In genomic region chr16:56532714-56533113, GRCh38 we compare ENCODE assay signal across 24 cellular contexts. TPM values are rescaled to one million over a fixed set of nuclear protein-coding genes. Genes with fewer than 3 reads are reported as not detected.
DNase-seq lines count a peak whose midpoint lies in the region; ATAC-seq and TF ChIP-seq lines count a peak whose summit lies in the region.
"Had no signal": no experiment of that assay in that cellular context is flagged by ENCODE, and none has a peak within 500 bp of the region (broad histone marks: within the 10 kb centered on the region; RNA-seq: fewer than 3 reads in every experiment).

No MANE protein-coding gene starts in this region.

- H3K4me3 ChIP-seq in A673 (ENCODE audit: low read depth, low read length, poor library complexity, severe bottlenecking), result no peak overlapping the region
- no peak overlapping the region for H3K4me3 ChIP-seq in HCT116 (replicated peaks in 1 of 2; ENCODE audit: low read depth in 1 of 2, low read length in 2 of 2)
- no peak overlapping the region for H3K4me3 ChIP-seq in PC-9
- H3K4me3 ChIP-seq in transverse colon, result no peak overlapping the region
- no peak overlapping the region for H3K4me3 ChIP-seq in dorsolateral prefrontal cortex
- H3K4me3 ChIP-seq: hepatocyte, vagina had no signal

- H3K9me2 ChIP-seq in HCT116 (ENCODE audit: insufficient read depth) (no peaks in the 10 kb centered on the region), PC-9 (ENCODE audit: insufficient read depth) (no peaks in the 10 kb centered on the region)

- peak overlapping the region; percentile 91 for H2AFZ ChIP-seq in HCT116 (ENCODE audit: low read depth, low read length, poor library complexity, severe bottlenecking)
- no peak overlapping the region for H2AFZ ChIP-seq in PC-9
- H2AFZ ChIP-seq: hepatocyte had no signal

- H3K4me1 ChIP-seq in A673 (ENCODE audit: insufficient read depth, low read length, poor library complexity, severe bottlenecking) (peaks cover 2% of the 10 kb centered on the region), HCT116 (ENCODE audit: control insufficient read depth in 1 of 2, insufficient read depth in 2 of 2, low read length in 2 of 2) (peaks cover 5 to 19% of the 10 kb centered on the region in 2 experiments; a peak in 3 of 4 replicates), PC-9 (replicated peaks; ENCODE audit: insufficient read depth) (no peaks in the 10 kb centered on the region), transverse colon (no peaks in the 10 kb centered on the region)
- H3K4me1 ChIP-seq: vagina had no signal

- peak; percentile 25; the same call in 1 of the 2 replicates for TF ChIP-seq RAD21 in HCT116 (IDR thresholded peaks at IDR 0.05; ENCODE audit: low read depth)

- RAD21 ChIA-PET in HCT116 (lab: Charles Lee; ENCODE audit: low non-redundant PET in 1 of 2, low total read pairs in 2 of 2, uncharacterized antibody in 2 of 2, unreplicated experiment in 2 of 2), result no interaction called here

- intact Hi-C loops in A673 (cut with micrococcal nuclease; ENCODE audit: unreplicated experiment), result no loop called here
- intact Hi-C loops in HCT116 (cut with micrococcal nuclease), result no loop called here
- intact Hi-C loops in PC-9 (cut with micrococcal nuclease; ENCODE audit: unreplicated experiment), result no loop called here
- intact Hi-C loops in transverse colon (cut with DNase I; ENCODE audit: low total_unique reads), result no loop called here
- intact Hi-C loops in dorsolateral prefrontal cortex (cut with DNase I), result no loop called here
- intact Hi-C loops in left ventricle myocardium superior (cut with micrococcal nuclease), result no loop called here

- H3K27ac ChIP-seq in A673 (ENCODE audit: low read depth, low read length, poor library complexity, severe bottlenecking) (no peak overlapping the region), HCT116 (ENCODE audit: low read depth, low read length) (no peak overlapping the region), PC-9 (no peak overlapping the region), transverse colon (no peak overlapping the region), dorsolateral prefrontal cortex (no peak overlapping the region)
- H3K27ac ChIP-seq: epithelial cell of prostate, hepatocyte, vagina had no signal

- no peak for TF ChIP-seq EP300 in transverse colon (IDR thresholded peaks at IDR 0.05; ENCODE audit: low read depth)

- H4K20me1 ChIP-seq in HCT116 (ENCODE audit: insufficient read depth), result no peaks in the 10 kb centered on the region
- H4K20me1 ChIP-seq in PC-9 (ENCODE audit: insufficient read depth), result no peaks in the 10 kb centered on the region

- H3F3A ChIP-seq in PC-9 (ENCODE audit: insufficient read depth, low read depth), result peaks cover 7% of the 10 kb centered on the region; the same call in 1 of the 2 replicates

- CTCF ChIA-PET in A673 (lab: Charles Lee), result no interaction called here
- CTCF ChIA-PET in HCT116 (lab: Charles Lee), result interaction anchor here (0.8 to 1.5 kb wide), 3 partner anchors 14 to 48 kb away, joined by 3 to 4 read pairs (median 3); no protein-coding TSS in a partner anchor
- CTCF ChIA-PET in PC-9 (lab: Charles Lee), result interaction anchor here (0.6 kb wide), 1 partner anchor 17 kb away, joined by 3 read pairs; no protein-coding TSS in a partner anchor

- POLR2A ChIA-PET in A673 (lab: Charles Lee; ENCODE audit: low non-redundant PET), result interaction anchor here (0.6 kb wide), 1 partner anchor 14 kb away, joined by 3 read pairs; no protein-coding TSS in a partner anchor
- POLR2A ChIA-PET in HCT116 (lab: Charles Lee), result no interaction called here
- POLR2A ChIA-PET in PC-9 (lab: Charles Lee; ENCODE audit: unreplicated experiment), result interaction anchor here (0.6 kb wide), 1 partner anchor 197 kb away, joined by 3 read pairs; no protein-coding TSS in a partner anchor

- H3K4me2 ChIP-seq in HCT116 (ENCODE audit: low read length) (peak overlapping the region; percentile 32; the same call in 1 of the 2 replicates), PC-9 (no peak overlapping the region)
- H3K4me2 ChIP-seq: hepatocyte had no signal

- 67% methylated on average over 4 of the region's 4 CpGs; no CpG with 5 or more reads in 1 of the 2 donors for WGBS in transverse colon (ENCODE audit: low coverage in 1 of 2), 2 donors

- no peak for DNase-seq in A673 (ENCODE audit: low spot score)
- peak; percentile 26 for DNase-seq in HCT116 (ENCODE audit: low read depth, low spot score)
- DNase-seq in PC-9, result no peak
- DNase-seq in transverse colon, result no peak
- DNase-seq in dorsolateral prefrontal cortex, result no peak
- DNase-seq in left ventricle myocardium superior, result no peak
- DNase-seq: activated CD4-positive, alpha-beta T cell treated with anti-CD3 and anti-CD28 coated beads for 4 hours; activated naive CD4-positive, alpha-beta T cell treated with anti-CD3 and anti-CD28 coated beads, Interleukin-2, amount 10 ng/mL, durations not matched to agents 7 days and 5 days; aorta; NCI-H1417; NCI-H2171; nucleus accumbens; small intestine; stimulated activated CD4-positive, alpha-beta T cell treated with anti-CD3 and anti-CD28 coated beads, Interleukin-2, amount 100 ng/mL, for 24 hours had no signal

- H3K27me3 ChIP-seq in A673 (replicated peaks; ENCODE audit: insufficient read depth, low read depth, low read length, poor library complexity), result no peaks in the 10 kb centered on the region
- H3K27me3 ChIP-seq in HCT116 (ENCODE audit: insufficient read depth, low read length), result no peaks in the 10 kb centered on the region; the same call in 1 of the 2 replicates
- H3K27me3 ChIP-seq in PC-9 (ENCODE audit: insufficient read depth, low read depth), result no peaks in the 10 kb centered on the region
- H3K27me3 ChIP-seq in transverse colon, result no peaks in the 10 kb centered on the region
- no peaks in the 10 kb centered on the region for H3K27me3 ChIP-seq in dorsolateral prefrontal cortex
- H3K27me3 ChIP-seq: vagina had no signal

- no peak for TF ChIP-seq POLR2A in HCT116 (IDR thresholded peaks at IDR 0.05; ENCODE audit: borderline replicate concordance, extremely low read depth, insufficient read depth, insufficient read length)
- TF ChIP-seq POLR2A in transverse colon (IDR thresholded peaks at IDR 0.05), result no peak

- H3K9ac ChIP-seq in HCT116 (ENCODE audit: low read length), result no peak overlapping the region

- BruUV-seq in A673 (replicated peaks; lab: Mats Ljungman, UMichigan) (no TSS peak), HCT116 (replicated peaks; lab: Mats Ljungman, UMichigan) (no TSS peak), PC-9 (replicated peaks; lab: Mats Ljungman, UMichigan) (no TSS peak)

- peak; percentile 26; the same call in 1 of the 2 replicates for TF ChIP-seq CTCF in A673 (conservative IDR thresholded peaks at IDR 0.05; ENCODE audit: low read depth, low read length)
- peak; percentile 11 to 53 (median 50); a peak in 4 of 6 replicates for TF ChIP-seq CTCF in HCT116 (IDR thresholded peaks at IDR 0.05 in 2 of 3, conservative IDR thresholded peaks at IDR 0.05 in 1 of 3; ENCODE audit: borderline replicate concordance in 1 of 3, insufficient read depth in 1 of 3, low read depth in 2 of 3, low read length in 2 of 3)
- 0 out of 2 replicates have a peak, but pooled peaks have one; percentile 22 for TF ChIP-seq CTCF in PC-9 (conservative IDR thresholded peaks at IDR 0.05)
- TF ChIP-seq CTCF in transverse colon (IDR thresholded peaks at IDR 0.05), result no peak
- no peak for TF ChIP-seq CTCF in dorsolateral prefrontal cortex (IDR thresholded peaks at IDR 0.05 in 54 of 56, conservative IDR thresholded peaks at IDR 0.05 in 2 of 56; ENCODE audit: low read depth in 1 of 56, partially characterized antibody in 56 of 56)

- H3K79me2 ChIP-seq in HCT116 (ENCODE audit: insufficient read depth, low read length) (no peaks in the 10 kb centered on the region), PC-9 (ENCODE audit: low read depth) (no peaks in the 10 kb centered on the region)
- H3K79me2 ChIP-seq: hepatocyte had no signal

- in situ Hi-C loops in transverse colon (cut with MboI; ENCODE audit: low pct_ligation_motif_present in 1 of 4, low pct_unique_long_range_greater_than_20kb in 1 of 4, low sequenced_read_pairs in 3 of 4), result no loop called here

- H3K36me3 ChIP-seq in A673 (ENCODE audit: insufficient read depth, low read length, poor library complexity, severe bottlenecking) (no peaks in the 10 kb centered on the region), HCT116 (ENCODE audit: control insufficient read depth in 1 of 2, insufficient read depth in 2 of 2, low read length in 2 of 2) (no peaks in the 10 kb centered on the region), PC-9 (ENCODE audit: low read depth) (no peaks in the 10 kb centered on the region), transverse colon (no peaks in the 10 kb centered on the region)
- H3K36me3 ChIP-seq: vagina had no signal

- no peaks in the 10 kb centered on the region for H3K9me3 ChIP-seq in A673 (ENCODE audit: low read depth, low read length, poor library complexity, severe bottlenecking)
- no peaks in the 10 kb centered on the region for H3K9me3 ChIP-seq in HCT116 (ENCODE audit: control insufficient read depth in 1 of 2, insufficient read depth in 1 of 2, low read depth in 1 of 2, low read length in 2 of 2)
- no peaks in the 10 kb centered on the region for H3K9me3 ChIP-seq in PC-9 (ENCODE audit: insufficient read depth, low read depth)
- H3K9me3 ChIP-seq in transverse colon, result no peaks in the 10 kb centered on the region
- H3K9me3 ChIP-seq: vagina had no signal

- ATAC-seq in HCT116 (peak; percentile 90), esophagus mucosa (peak; percentile 75), left ventricle myocardium superior (no peak), HG02885 (IDR thresholded peaks at IDR 0.05; ENCODE audit: poor library complexity, unreplicated experiment) (no peak)
- ATAC-seq: stimulated activated memory B cell treated with anti-CD40 and anti-IgM and Interleukin-4, amounts not matched to agents 10 μg/mL and 1 μg/mL and 100 μg/mL, for 72 hours had no signal

TF ChIP-seq in HCT116, 20 proteins besides CTCF, POLR2A, EP300 and RAD21 (continues in another document):
- TF ChIP-seq ZFX (IDR thresholded peaks at IDR 0.05) (no peak), CBX3 (IDR thresholded peaks at IDR 0.05; ENCODE audit: low read depth) (peak; percentile 60)

RNA-seq across cellular contexts. Expression of gene BBS2, which starts 12.9 kb away (rescaled TPM):
- total RNA-seq in A673 (2021), result 19.4 and 22.1 TPM in 2 replicates
- total RNA-seq in HCT116 (2021; ENCODE audit: unreplicated experiment), result 26.7 TPM
- 23.7 and 23.8 TPM in 2 replicates for polyA plus RNA-seq in HCT116 (2012)
- total RNA-seq in PC-9 (2021), result 56.3 and 77.8 TPM in 2 replicates
- 35.3 TPM for total RNA-seq in esophagus mucosa
- 100 to 1,000 TPM in 1 of 4 donors, 10 to 100 TPM in 3; 38.7 to 171 (median 41.2) TPM for total RNA-seq in transverse colon
- total RNA-seq in dorsolateral prefrontal cortex, result 100 to 1,000 TPM; 104 to 260 (median 168) TPM
- 45.0 TPM for total RNA-seq in left ventricle myocardium superior

RNA-seq across cellular contexts. Expression of gene MT4, which starts 32.2 kb away (rescaled TPM):
- not detected in 2 replicates for total RNA-seq in A673 (2021)
- not detected for total RNA-seq in HCT116 (2021; ENCODE audit: unreplicated experiment)
- not detected in 2 replicates for polyA plus RNA-seq in HCT116 (2012)
- not detected in 2 replicates for total RNA-seq in PC-9 (2021)
- total RNA-seq in esophagus mucosa, result 8.4 TPM
- total RNA-seq in transverse colon, result 10 to 100 TPM in 1 of 4 donors, not detected in 3; 95.4 TPM
- not detected for total RNA-seq in dorsolateral prefrontal cortex
- not detected for total RNA-seq in left ventricle myocardium superior
- total RNA-seq: aorta, fibroblast of villous mesenchyme, hepatocyte, lung microvascular endothelial cell, OCI-LY7, temporal lobe had no signal
- polyA plus RNA-seq: aorta, hepatocyte, small intestine had no signal

RNA-seq across cellular contexts. Expression of gene MT3, which starts 56.6 kb away (rescaled TPM):
- total RNA-seq in A673 (2021) (not detected in 2 replicates), HCT116 (2021; ENCODE audit: unreplicated experiment) (not detected), PC-9 (2021) (not detected in 2 replicates), esophagus mucosa (not detected), transverse colon (1 to 10 TPM in 1 of 4 donors, not detected in 3; 4.2 TPM), dorsolateral prefrontal cortex (1,000 to 10,000 TPM in 91 of 120 experiments, 100 to 1,000 TPM in 29; 739 to 2,436 (median 1,144) TPM), left ventricle myocardium superior (3.8 TPM)
- not detected in 2 replicates for polyA plus RNA-seq in HCT116 (2012)
- total RNA-seq: fibroblast of villous mesenchyme, hepatocyte, lung microvascular endothelial cell, OCI-LY7 had no signal
- polyA plus RNA-seq: aorta, hepatocyte had no signal

Comparison
In these comparisons a context has a peak if more than half of its experiments do, and no peak if none do; other contexts are left out.
1. CTCF ChIP-seq: peak in A673 (single experiment), HCT116 (3 of 3) and PC-9 (single experiment); none in transverse colon (0 of 5) and dorsolateral prefrontal cortex (0 of 56).
2. ATAC-seq: peak in HCT116 (single experiment) and esophagus mucosa (single experiment); none in left ventricle myocardium superior (single experiment) and HG02885 (single experiment).
3. RNA of gene MT3, which starts 56.6 kb away (total RNA-seq): 739 to 2,436 TPM in dorsolateral prefrontal cortex; 3.8 TPM in left ventricle myocardium superior (single experiment), 4.2 TPM in transverse colon, not detected in PC-9, not detected in A673, not detected in HCT116 (single experiment) and not detected in esophagus mucosa (single experiment); every median in the first group is over 100 times any median in the second.